Comparison of ENCODE assay signal across 20 cellular contexts in the genomic region with DNA sequence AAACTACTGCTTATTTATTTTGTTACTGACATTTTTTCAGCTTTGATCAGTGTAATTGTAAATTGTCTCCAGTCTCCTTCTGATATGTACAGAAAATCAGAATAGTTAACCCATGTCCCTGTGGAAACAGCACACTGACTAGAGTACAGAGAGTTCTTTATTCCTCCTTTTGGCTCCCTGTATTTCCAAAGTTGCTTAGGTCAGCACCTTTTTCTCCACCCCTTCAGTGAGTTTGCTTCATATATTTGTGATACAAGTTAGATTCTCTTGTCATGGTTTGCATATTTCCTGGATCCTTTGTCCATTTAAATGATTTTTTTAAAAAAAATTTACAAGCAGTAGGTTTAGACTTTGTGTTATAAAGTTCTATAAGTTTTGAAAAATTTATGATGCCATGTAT.
DNase-seq lines count a peak whose midpoint lies in the region; ATAC-seq, FAIRE-seq and TF ChIP-seq lines count a peak whose summit lies in the region.
"Had no signal": no experiment of that assay in that cellular context is flagged by ENCODE, and none has a peak within 500 bp of the region (broad histone marks: within the 10 kb centered on the region; RNA-seq: fewer than 3 reads in every experiment).

No MANE protein-coding gene starts in this region.

- dilution Hi-C loops in IMR-90 (cut with HindIII; ENCODE audit: low sequenced_read_pairs, unreplicated experiment), result no loop called here

- H2AK9ac ChIP-seq in IMR-90 (replicated peaks; ENCODE audit: low read depth, low read length, poor library complexity), result no peak overlapping the region

- FAIRE-seq in A549 (lab: Jason Lieb, UNC), result no peak
- no peak for FAIRE-seq in H1 (lab: Jason Lieb, UNC)
- FAIRE-seq: A204.1, D721Med, GM12878, GM12892, GM19239 had no signal

- POLR2A ChIA-PET in A549 (lab: Yijun Ruan, JAX), result no interaction called here
- POLR2A ChIA-PET in IMR-90 (lab: Charles Lee; ENCODE audit: unreplicated experiment), result no interaction called here
- POLR2A ChIA-PET in H1 (lab: Charles Lee; ENCODE audit: partially characterized antibody), result no interaction called here

- intact Hi-C loops in IMR-90 (cut with micrococcal nuclease), result no loop called here
- intact Hi-C loops in tibial artery (cut with DNase I; ENCODE audit: low total_unique reads), result no loop called here

- H4K5ac ChIP-seq in IMR-90 (ENCODE audit: low read depth, low read length) (no peak overlapping the region), H1 (ENCODE audit: insufficient read length, low read depth, low read length) (no peak overlapping the region)

- H3K4me2 ChIP-seq in A549 (no peak overlapping the region), IMR-90 (ENCODE audit: low read depth, low read length) (no peak overlapping the region), H1 (ENCODE audit: insufficient read depth in 1 of 2, low read depth in 2 of 2, low read length in 2 of 2) (no peak overlapping the region)
- H3K4me2 ChIP-seq: BLaER1 treated with 17β-estradiol and CSF1 and Interleukin-3, amounts not matched to agents 10 nM and 100 nM had no signal

- DNase-seq in A549 (ENCODE audit: low read depth in 1 of 2, low spot score in 1 of 2) (no peak), IMR-90 (no peak), H1 (ENCODE audit: low read depth in 1 of 2, low spot score in 2 of 2) (no peak), tibial artery (no peak)
- DNase-seq: 8988T; AML-193; Caco-2; Calu3; CD4-positive, alpha-beta T cell; CD8-positive, alpha-beta T cell; DMS79 treated with DMSO at 0.1 percent for 48 hours; GDM1 had no signal

- no peaks in the 10 kb centered on the region for H3K4me1 ChIP-seq in A549
- no peaks in the 10 kb centered on the region for H3K4me1 ChIP-seq in IMR-90 (ENCODE audit: control insufficient read depth, insufficient read depth, low read length)
- no peaks in the 10 kb centered on the region for H3K4me1 ChIP-seq in H1 (replicated peaks in 1 of 4; ENCODE audit: control insufficient read depth in 3 of 4, insufficient read depth in 4 of 4, low read length in 3 of 4)
- no peaks in the 10 kb centered on the region for H3K4me1 ChIP-seq in tibial artery
- H3K4me1 ChIP-seq: BLaER1 treated with 17β-estradiol and CSF1 and Interleukin-3, amounts not matched to agents 10 nM and 100 nM; Caco-2 had no signal

- H2BK120ac ChIP-seq in IMR-90 (ENCODE audit: low read depth, low read length) (no peak overlapping the region), H1 (replicated peaks; ENCODE audit: low read depth, low read length) (no peak overlapping the region)

- H2AFZ ChIP-seq in IMR-90 (replicated peaks; ENCODE audit: low read length, poor library complexity) (no peak overlapping the region), H1 (ENCODE audit: low read length) (no peak overlapping the region)

- no peak overlapping the region for H2BK20ac ChIP-seq in IMR-90 (ENCODE audit: low read depth, low read length)
- no peak overlapping the region for H2BK20ac ChIP-seq in H1 (ENCODE audit: low read length)

- no peaks in the 10 kb centered on the region for H3K9me1 ChIP-seq in IMR-90 (ENCODE audit: insufficient read depth, low read length)

- TF ChIP-seq EP300 in A549 (IDR thresholded peaks at IDR 0.05) (no peak), H1 (IDR thresholded peaks at IDR 0.05; ENCODE audit: borderline replicate concordance in 1 of 2, low read depth in 2 of 2, low read length in 2 of 2) (no peak)

- H3K4me3 ChIP-seq in A549, result no peak overlapping the region
- H3K4me3 ChIP-seq in IMR-90 (ENCODE audit: insufficient read depth, low read depth, low read length), result no peak overlapping the region
- no peak overlapping the region for H3K4me3 ChIP-seq in H1 (ENCODE audit: extremely low read depth in 1 of 4, insufficient read depth in 2 of 4, low read depth in 3 of 4, low read length in 4 of 4)
- no peak overlapping the region for H3K4me3 ChIP-seq in tibial artery
- H3K4me3 ChIP-seq: BLaER1 treated with 17β-estradiol and CSF1 and Interleukin-3, amounts not matched to agents 10 nM and 100 nM; GM12878 had no signal

- no peak overlapping the region for H3K9ac ChIP-seq in IMR-90 (ENCODE audit: low read depth, low read length)
- no peak overlapping the region for H3K9ac ChIP-seq in H1 (replicated peaks in 1 of 4; ENCODE audit: extremely low read depth in 1 of 4, low read depth in 3 of 4, low read length in 3 of 4)
- H3K9ac ChIP-seq: BLaER1 treated with 17β-estradiol and CSF1 and Interleukin-3, amounts not matched to agents 10 nM and 100 nM had no signal

- H2BK15ac ChIP-seq in IMR-90 (ENCODE audit: low read depth, low read length) (no peak overlapping the region), H1 (ENCODE audit: low read length) (no peak overlapping the region)

- H3K14ac ChIP-seq in IMR-90 (replicated peaks; ENCODE audit: low read depth, low read length), result no peak overlapping the region
- no peak overlapping the region for H3K14ac ChIP-seq in H1 (ENCODE audit: insufficient read length)

- H2BK5ac ChIP-seq in IMR-90 (ENCODE audit: low read depth, low read length, poor library complexity, severe bottlenecking), result no peak overlapping the region
- no peak overlapping the region for H2BK5ac ChIP-seq in H1 (ENCODE audit: low read depth, low read length)

- H3K23me2 ChIP-seq in H1 (ENCODE audit: low read depth, low read length), result no peaks in the 10 kb centered on the region

- H3K56ac ChIP-seq in IMR-90 (ENCODE audit: extremely low read depth, insufficient read depth, low read length) (no peak overlapping the region), H1 (replicated peaks; ENCODE audit: insufficient read length, low read depth, low read length) (no peak overlapping the region)

- H3K79me1 ChIP-seq in IMR-90 (ENCODE audit: low read depth in 1 of 2, low read length in 2 of 2) (no peaks in the 10 kb centered on the region), H1 (ENCODE audit: low read depth, low read length) (no peaks in the 10 kb centered on the region)

- H3K27me3 ChIP-seq in IMR-90 (ENCODE audit: control insufficient read depth, insufficient read depth, low read length) (no peaks in the 10 kb centered on the region), H1 (replicated peaks in 1 of 4; ENCODE audit: control insufficient read depth in 3 of 4, extremely low read depth in 1 of 4, insufficient read depth in 3 of 4, low read length in 3 of 4) (no peaks in the 10 kb centered on the region), tibial artery (no peaks in the 10 kb centered on the region)
- H3K27me3 ChIP-seq: BLaER1 treated with 17β-estradiol and CSF1 and Interleukin-3, amounts not matched to agents 10 nM and 100 nM had no signal

- H4K20me1 ChIP-seq in IMR-90 (ENCODE audit: insufficient read depth, low read length) (no peaks in the 10 kb centered on the region), H1 (replicated peaks in 1 of 2; ENCODE audit: control insufficient read depth in 1 of 2, insufficient read depth in 2 of 2, low read length in 2 of 2) (no peaks in the 10 kb centered on the region)
- H4K20me1 ChIP-seq: BLaER1 treated with 17β-estradiol and CSF1 and Interleukin-3, amounts not matched to agents 10 nM and 100 nM had no signal

- H3K36me3 ChIP-seq in IMR-90 (ENCODE audit: control insufficient read depth, insufficient read depth, low read length) (no peaks in the 10 kb centered on the region), H1 (ENCODE audit: control insufficient read depth in 2 of 4, insufficient read depth in 4 of 4, low read length in 3 of 4) (no peaks in the 10 kb centered on the region), tibial artery (no peaks in the 10 kb centered on the region)
- H3K36me3 ChIP-seq: BLaER1 treated with 17β-estradiol and CSF1 and Interleukin-3, amounts not matched to agents 10 nM and 100 nM had no signal

- in situ Hi-C loops in IMR-90 (cut with MboI; ENCODE audit: low sequenced_read_pairs), result no loop called here

- no peak overlapping the region for H2BK12ac ChIP-seq in H1 (ENCODE audit: low read depth, low read length)

- H4K91ac ChIP-seq in IMR-90 (ENCODE audit: insufficient read depth, low read depth, low read length) (no peak overlapping the region), H1 (replicated peaks; ENCODE audit: insufficient read length, low read length) (no peak overlapping the region)

- BruUV-seq in IMR-90 (replicated peaks; lab: Mats Ljungman, UMichigan), result no TSS peak

- H3K23ac ChIP-seq in IMR-90 (ENCODE audit: low read depth, low read length) (no peak overlapping the region), H1 (ENCODE audit: insufficient read length) (no peak overlapping the region)

- H3K4ac ChIP-seq in IMR-90 (ENCODE audit: low read depth, low read length) (no peak overlapping the region), H1 (replicated peaks; ENCODE audit: insufficient read length, low read depth, low read length) (no peak overlapping the region)

- H3K18ac ChIP-seq in IMR-90 (ENCODE audit: low read depth, low read length) (no peak overlapping the region), H1 (ENCODE audit: extremely low read depth, low read length) (no peak overlapping the region)

- TF ChIP-seq RAD21 in A549 (conservative IDR thresholded peaks at IDR 0.05 in 1 of 2, IDR thresholded peaks at IDR 0.05 in 1 of 2), result no peak
- no peak for TF ChIP-seq RAD21 in IMR-90 (IDR thresholded peaks at IDR 0.05; ENCODE audit: low read length)
- TF ChIP-seq RAD21 in H1 (IDR thresholded peaks at IDR 0.05 in 1 of 2, conservative IDR thresholded peaks at IDR 0.05 in 1 of 2; ENCODE audit: low read depth in 2 of 2, low read length in 2 of 2), result no peak

- H3K79me2 ChIP-seq in H1 (ENCODE audit: control insufficient read depth in 1 of 2, insufficient read depth in 2 of 2, low read length in 2 of 2), result no peaks in the 10 kb centered on the region

- CTCF ChIA-PET in A549 (lab: Yijun Ruan, JAX) (no interaction called here), IMR-90 (lab: Yijun Ruan, JAX) (no interaction called here), H1 (lab: Charles Lee; ENCODE audit: partially characterized antibody) (no interaction called here)

- H4K8ac ChIP-seq in IMR-90 (ENCODE audit: low read depth in 2 of 2, low read length in 2 of 2) (no peak overlapping the region), H1 (ENCODE audit: extremely low read depth, insufficient read depth, low read length) (no peak overlapping the region)

- H2AK5ac ChIP-seq in IMR-90 (ENCODE audit: low read depth, low read length) (no peak overlapping the region), H1 (ENCODE audit: low read depth, low read length) (no peak overlapping the region)

- H3K9me3 ChIP-seq in A549 (peaks cover 5% of the 10 kb centered on the region; the same call in 1 of the 3 replicates), IMR-90 (ENCODE audit: control insufficient read depth, insufficient read depth, low read length) (no peaks in the 10 kb centered on the region), H1 (ENCODE audit: insufficient read depth in 2 of 2, low read depth in 1 of 2, low read length in 1 of 2) (no peaks in the 10 kb centered on the region), tibial artery (no peaks in the 10 kb centered on the region)
- H3K9me3 ChIP-seq: BLaER1 treated with 17β-estradiol and CSF1 and Interleukin-3, amounts not matched to agents 10 nM and 100 nM; Caco-2 had no signal

- no peak overlapping the region for H3K27ac ChIP-seq in A549
- no peak overlapping the region for H3K27ac ChIP-seq in IMR-90 (ENCODE audit: insufficient read depth, low read length)
- no peak overlapping the region for H3K27ac ChIP-seq in H1 (ENCODE audit: low read depth, low read length)
- H3K27ac ChIP-seq in tibial artery, result no peak overlapping the region
- H3K27ac ChIP-seq: BLaER1 treated with 17β-estradiol and CSF1 and Interleukin-3, amounts not matched to agents 10 nM and 100 nM; C4-2B had no signal

- ATAC-seq in A549 (no peak), IMR-90 (ENCODE audit: low read depth) (no peak), GM18502 (IDR thresholded peaks at IDR 0.05; ENCODE audit: poor library complexity, unreplicated experiment) (no peak)
- ATAC-seq: CD8-positive, alpha-beta T cell; GM12878 had no signal

- no peak for TF ChIP-seq CTCF in A549 (IDR thresholded peaks at IDR 0.05)
- no peak for TF ChIP-seq CTCF in IMR-90 (conservative IDR thresholded peaks at IDR 0.05; ENCODE audit: low read depth, low read length)
- TF ChIP-seq CTCF in H1 (IDR thresholded peaks at IDR 0.05; ENCODE audit: control extremely low read depth in 1 of 3, insufficient read depth in 1 of 3, low read depth in 1 of 3, low read length in 3 of 3), result no peak
- no peak for TF ChIP-seq CTCF in tibial artery (IDR thresholded peaks at IDR 0.05)

- TF ChIP-seq POLR2A in A549 (IDR thresholded peaks at IDR 0.05; ENCODE audit: low read length) (no peak), IMR-90 (IDR thresholded peaks at IDR 0.05; ENCODE audit: low read depth, low read length) (no peak), H1 (IDR thresholded peaks at IDR 0.05; ENCODE audit: control extremely low read depth in 1 of 2, low read depth in 2 of 2, low read length in 2 of 2) (no peak)

Comparison
In these comparisons a context has a peak if more than half of its experiments do, and no peak if none do; other contexts are left out.
1. Of the 18 proteins assayed by ChIP-seq in both H1 and A549: peak only in H1: none; only in A549: none; in both: MAFK; in neither: 17.